Comparison of ENCODE assay signal across 15 cellular contexts in the genomic region with DNA sequence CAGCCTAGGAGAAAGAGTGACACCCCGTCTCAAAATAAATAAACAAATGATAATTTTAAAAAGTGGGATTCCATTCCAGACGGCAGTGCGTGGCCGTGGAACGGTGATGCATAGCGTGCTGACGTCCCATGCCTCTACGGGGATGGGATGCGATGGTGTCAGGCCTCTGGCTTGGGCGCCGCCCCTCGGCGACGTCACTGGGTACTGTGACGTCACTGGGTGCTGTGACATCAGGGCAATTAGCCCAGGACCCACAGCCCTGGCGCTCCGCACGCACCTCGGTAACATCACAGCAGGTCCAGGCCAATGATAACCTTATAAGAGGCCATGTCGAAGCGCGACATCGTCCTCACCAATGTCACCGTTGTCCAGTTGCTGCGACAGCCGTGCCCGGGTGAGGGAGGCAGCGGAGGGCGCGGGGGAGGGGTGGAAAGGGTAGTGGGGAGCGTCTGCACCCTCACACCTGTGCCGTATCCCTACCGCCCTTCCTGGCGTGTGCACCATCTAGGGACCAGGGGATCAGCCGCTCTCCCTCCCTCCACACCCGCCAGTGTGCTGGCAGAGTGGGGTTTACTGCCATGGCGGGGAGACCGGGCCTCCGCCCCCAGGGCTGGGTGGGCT. TPM values are rescaled to one million over a fixed set of nuclear protein-coding genes. Genes with fewer than 3 reads are reported as not detected.
DNase-seq lines count a peak whose midpoint lies in the region; ATAC-seq, FAIRE-seq and TF ChIP-seq lines count a peak whose summit lies in the region.
"Had no signal": no experiment of that assay in that cellular context is flagged by ENCODE, and none has a peak within 500 bp of the region (broad histone marks: within the 10 kb centered on the region; RNA-seq: fewer than 3 reads in every experiment).

TSS of gene GAPDHS (plus strand) at position 256 of the 621 bp plus-strand sequence. CDS start at position 328, 72 bp downstream.

- H3K36me3 Mint-ChIP-seq in CD4-positive, CD25-positive, alpha-beta regulatory T cell, result no peaks in the 10 kb centered on the region
- no peaks in the 10 kb centered on the region; a peak in 1 of 7 replicates for H3K36me3 Mint-ChIP-seq in H9 (ENCODE audit: insufficient read depth in 1 of 3, low read depth in 3 of 3)
- H3K36me3 Mint-ChIP-seq in naive thymus-derived CD4-positive, alpha-beta T cell, result peaks cover 0 to 4% (median 0%) of the 10 kb centered on the region in 5 donors
- H3K36me3 Mint-ChIP-seq: type B pancreatic cell had no signal

- no CpG with 5 or more reads among the region's 39 CpGs for WGBS in H9 (ENCODE audit: extremely low coverage, insufficient read length, low lambda C conversion rate)
- 78% methylated on average over 36 of the region's 39 CpGs for WGBS in GM12878 (ENCODE audit: insufficient coverage, insufficient replicate concordance, low lambda C conversion rate, missing lambda C conversion rate)

- no peak for TF ChIP-seq EP300 in GM12878 (IDR thresholded peaks at IDR 0.05; ENCODE audit: borderline replicate concordance in 1 of 2, control insufficient read depth in 1 of 2, low read depth in 2 of 2, low read length in 2 of 2)

- DNase-seq in CD4-positive, CD25-positive, alpha-beta regulatory T cell, result no peak
- DNase-seq in H9, result no peak
- DNase-seq in GM12878 (ENCODE audit: low read depth, low spot score), result no peak
- DNase-seq in naive thymus-derived CD4-positive, alpha-beta T cell, result no peak
- DNase-seq in NCI-H128 (lab: John Stamatoyannopoulos, UW; ENCODE audit: unreplicated experiment), result no peak
- no peak for DNase-seq in COR-L47 (lab: John Stamatoyannopoulos, UW)
- DNase-seq in sciatic nerve (ENCODE audit: low spot score), result no peak
- DNase-seq in medulla oblongata (ENCODE audit: extremely low spot score), result no peak
- DNase-seq: DMS 273 treated with DMSO at 0.1 percent for 48 hours, foreskin melanocyte, OCI-M1 had no signal

- no peak within 1 kb of the TSS for H3K9ac ChIP-seq in H9 (ENCODE audit: extremely low read depth, insufficient read length, low read length)
- no peak within 1 kb of the TSS for H3K9ac ChIP-seq in GM12878 (ENCODE audit: control insufficient read depth, insufficient read depth, low read length)

- SMC1A ChIA-PET in GM12878 (lab: Charles Lee; ENCODE audit: uncharacterized antibody, unreplicated experiment), result interaction anchor here (1.0 kb wide), 1 partner anchor 10 kb away, joined by 3 read pairs; no protein-coding TSS in a partner anchor

- no peak within 1 kb of the TSS for H4K91ac ChIP-seq in H9 (ENCODE audit: insufficient read length, low read depth, low read length)

- no peak within 1 kb of the TSS for H2BK20ac ChIP-seq in H9 (ENCODE audit: low read depth, low read length, poor library complexity, severe bottlenecking)

- in situ Hi-C loops in GM12878 (cut with MboI), result no loop called here

- H3K56ac ChIP-seq in H9 (ENCODE audit: insufficient read length, low read depth, low read length), result no peak within 1 kb of the TSS

- peaks cover 46% of the 10 kb centered on the region for H3K27me3 Mint-ChIP-seq in CD4-positive, CD25-positive, alpha-beta regulatory T cell
- peaks cover 50% of the 10 kb centered on the region for H3K27me3 Mint-ChIP-seq in H9 (ENCODE audit: low read depth)
- H3K27me3 Mint-ChIP-seq in naive thymus-derived CD4-positive, alpha-beta T cell, result peaks cover 11 to 40% (median 15%) of the 10 kb centered on the region in 5 donors

- H3T11ph ChIP-seq in H9 (ENCODE audit: low read length), result no peak within 1 kb of the TSS

- no peak within 1 kb of the TSS for H3K23ac ChIP-seq in H9 (ENCODE audit: insufficient read length, low read depth, low read length)

- H3K36me3 ChIP-seq in CD4-positive, CD25-positive, alpha-beta regulatory T cell (ENCODE audit: control insufficient read depth, insufficient read depth, low read length), result no peaks in the 10 kb centered on the region
- H3K36me3 ChIP-seq in GM12878 (ENCODE audit: control insufficient read depth in 2 of 2, insufficient read depth in 2 of 2, low read length in 1 of 2), result no peaks in the 10 kb centered on the region
- no peaks in the 10 kb centered on the region for H3K36me3 ChIP-seq in naive thymus-derived CD4-positive, alpha-beta T cell (ENCODE audit: control insufficient read depth in 2 of 3, insufficient read depth in 3 of 3, low read length in 3 of 3)
- H3K36me3 ChIP-seq: ascending aorta had no signal

- H2AFZ ChIP-seq in H9 (ENCODE audit: low read length) (no peak within 1 kb of the TSS), GM12878 (ENCODE audit: control insufficient read depth, low read depth, low read length) (peak within 1 kb of the TSS; percentile 4; the same call in 1 of the 2 replicates)

- BruUV-seq in GM12878 (replicated peaks; lab: Mats Ljungman, UMichigan), result no TSS peak

- POLR2A ChIA-PET in GM12878 (lab: Charles Lee), result no interaction called here
- POLR2A ChIA-PET in naive thymus-derived CD4-positive, alpha-beta T cell (lab: Charles Lee), result no interaction called here

- H3K4me3 ChIP-seq in CD4-positive, CD25-positive, alpha-beta regulatory T cell (ENCODE audit: low read depth, low read length), result peak within 1 kb of the TSS; percentile 19
- H3K4me3 ChIP-seq in GM12878, result no peak within 1 kb of the TSS
- H3K4me3 ChIP-seq in naive thymus-derived CD4-positive, alpha-beta T cell (ENCODE audit: low read length), result peak within 1 kb of the TSS; percentile 45
- H3K4me3 ChIP-seq: ascending aorta had no signal

- no peak for TF ChIP-seq RAD21 in GM12878 (IDR thresholded peaks at IDR 0.05; ENCODE audit: insufficient read depth, low read depth, low read length)

- RAD21 ChIA-PET in GM12878 (lab: Charles Lee; ENCODE audit: unreplicated experiment), result no interaction called here

- TF ChIP-seq POLR2A in GM12878 (IDR thresholded peaks at IDR 0.05; ENCODE audit: low read depth, low read length), result no peak

- no peaks in the 10 kb centered on the region for H4K20me1 ChIP-seq in H9 (ENCODE audit: control insufficient read depth, insufficient read depth, insufficient read length)
- no peaks in the 10 kb centered on the region for H4K20me1 ChIP-seq in GM12878 (ENCODE audit: control insufficient read depth, insufficient read depth)

- CTCF ChIA-PET in GM12878 (lab: Yijun Ruan, JAX), result no interaction called here
- CTCF ChIA-PET in naive thymus-derived CD4-positive, alpha-beta T cell (lab: Charles Lee), result no interaction called here

- H3K4me1 ChIP-seq in CD4-positive, CD25-positive, alpha-beta regulatory T cell (ENCODE audit: control insufficient read depth, insufficient read depth, low read length, poor library complexity, severe bottlenecking), result peaks cover 11% of the 10 kb centered on the region
- H3K4me1 ChIP-seq in H9 (ENCODE audit: insufficient read depth, low read length) (no peaks in the 10 kb centered on the region), GM12878 (ENCODE audit: control insufficient read depth, insufficient read depth, low read length) (peaks cover 7% of the 10 kb centered on the region)
- H3K4me1 ChIP-seq in naive thymus-derived CD4-positive, alpha-beta T cell (ENCODE audit: control insufficient read depth in 2 of 2, insufficient read depth in 2 of 2, low read length in 2 of 2), result peaks cover 0 to 3% of the 10 kb centered on the region in 2 donors
- H3K4me1 ChIP-seq: ascending aorta had no signal

- H2BK120ac ChIP-seq in H9 (ENCODE audit: low read depth, low read length, poor library complexity, severe bottlenecking), result no peak within 1 kb of the TSS

- H3K4me2 ChIP-seq in H9 (ENCODE audit: insufficient read depth, insufficient read length, low read length) (peak within 1 kb of the TSS; percentile 17), GM12878 (ENCODE audit: control insufficient read depth, insufficient read depth) (0 out of 2 replicates have a peak within 1 kb of the TSS, but pooled peaks have one; percentile 25)

- H3K27ac Mint-ChIP-seq in CD4-positive, CD25-positive, alpha-beta regulatory T cell, result peak within 1 kb of the TSS; percentile 29 to 78 (median 62)
- peak within 1 kb of the TSS in 2 of 3 experiments; percentile 36 to 64; a peak in 2 of 7 replicates for H3K27ac Mint-ChIP-seq in H9
- peak within 1 kb of the TSS in 8 of 9 donors; percentile 10 to 84 (median 56) for H3K27ac Mint-ChIP-seq in naive thymus-derived CD4-positive, alpha-beta T cell
- H3K27ac Mint-ChIP-seq: type B pancreatic cell had no signal

- no peak for FAIRE-seq in GM12878 (lab: Jason Lieb, UNC)

- no peak within 1 kb of the TSS for H4K5ac ChIP-seq in H9 (ENCODE audit: insufficient read length, low read depth, low read length)

- no peaks in the 10 kb centered on the region for H3K79me2 ChIP-seq in H9 (ENCODE audit: insufficient read depth, low read length)
- no peaks in the 10 kb centered on the region for H3K79me2 ChIP-seq in GM12878 (ENCODE audit: control insufficient read depth, insufficient read depth, low read length)

- H2BK12ac ChIP-seq in H9 (ENCODE audit: insufficient read length, low read depth, low read length), result no peak within 1 kb of the TSS

- peaks cover 2% of the 10 kb centered on the region for H3K27me3 ChIP-seq in CD4-positive, CD25-positive, alpha-beta regulatory T cell (ENCODE audit: control insufficient read depth, insufficient read depth, low read length)
- H3K27me3 ChIP-seq in H9 (ENCODE audit: insufficient read depth, low read length) (no peaks in the 10 kb centered on the region), GM12878 (replicated peaks in 1 of 2; ENCODE audit: control insufficient read depth in 2 of 2, insufficient read depth in 2 of 2, low read length in 1 of 2) (peaks cover 0 to 11% of the 10 kb centered on the region in 2 experiments; a peak in 3 of 4 replicates)
- H3K27me3 ChIP-seq in naive thymus-derived CD4-positive, alpha-beta T cell (ENCODE audit: control insufficient read depth in 2 of 2, insufficient read depth in 2 of 2, low read length in 2 of 2), result no peaks in the 10 kb centered on the region
- H3K27me3 ChIP-seq: ascending aorta had no signal

- H2BK15ac ChIP-seq in H9 (ENCODE audit: low read depth, low read length), result no peak within 1 kb of the TSS

- H4K8ac ChIP-seq in H9 (replicated peaks; ENCODE audit: insufficient read length, low read depth, low read length), result no peak within 1 kb of the TSS

- peak within 1 kb of the TSS; percentile 7 to 86 (median 54) for H3K4me3 Mint-ChIP-seq in CD4-positive, CD25-positive, alpha-beta regulatory T cell
- H3K4me3 Mint-ChIP-seq in H9, result peak within 1 kb of the TSS in 1 of 2 experiments; percentile 43; a peak in 1 of 5 replicates
- peak within 1 kb of the TSS; percentile 65 to 90 (median 80) for H3K4me3 Mint-ChIP-seq in naive thymus-derived CD4-positive, alpha-beta T cell
- H3K4me3 Mint-ChIP-seq: type B pancreatic cell had no signal

- H3K9me3 Mint-ChIP-seq in CD4-positive, CD25-positive, alpha-beta regulatory T cell, result peaks cover 0 to 1% (median 0%) of the 10 kb centered on the region in 7 donors
- no peaks in the 10 kb centered on the region for H3K9me3 Mint-ChIP-seq in H9
- H3K9me3 Mint-ChIP-seq in naive thymus-derived CD4-positive, alpha-beta T cell, result no peaks in the 10 kb centered on the region
- H3K9me3 Mint-ChIP-seq: type B pancreatic cell had no signal

- TF ChIP-seq CTCF in H9 (conservative IDR thresholded peaks at IDR 0.05) (no peak), GM12878 (IDR thresholded peaks at IDR 0.05 in 2 of 3, conservative IDR thresholded peaks at IDR 0.05 in 1 of 3; ENCODE audit: control insufficient read depth in 2 of 3, extremely low read depth in 1 of 3, insufficient read depth in 1 of 3, low read depth in 3 of 3, low read length in 3 of 3) (no peak)

- H3K4me1 Mint-ChIP-seq in CD4-positive, CD25-positive, alpha-beta regulatory T cell, result peaks cover 0 to 14% (median 8%) of the 10 kb centered on the region in 4 donors
- H3K4me1 Mint-ChIP-seq in H9, result peaks cover 28 to 34% of the 10 kb centered on the region in 2 experiments
- peaks cover 5 to 17% (median 14%) of the 10 kb centered on the region in 7 donors for H3K4me1 Mint-ChIP-seq in naive thymus-derived CD4-positive, alpha-beta T cell

- H3K9me3 ChIP-seq in CD4-positive, CD25-positive, alpha-beta regulatory T cell (ENCODE audit: control insufficient read depth in 2 of 2, low read length in 2 of 2), result no peaks in the 10 kb centered on the region
- H3K9me3 ChIP-seq in H9 (ENCODE audit: control insufficient read depth, low read depth, low read length) (no peaks in the 10 kb centered on the region), GM12878 (replicated peaks; ENCODE audit: control insufficient read depth, insufficient read depth, low read length) (no peaks in the 10 kb centered on the region)
- H3K9me3 ChIP-seq in naive thymus-derived CD4-positive, alpha-beta T cell (ENCODE audit: control insufficient read depth in 2 of 3, low read length in 3 of 3), result no peaks in the 10 kb centered on the region
- H3K9me3 ChIP-seq: ascending aorta had no signal

- no peak within 1 kb of the TSS for H2BK5ac ChIP-seq in H9 (ENCODE audit: insufficient read length, low read length)

- intact Hi-C loops in GM12878 (cut with micrococcal nuclease; ENCODE audit: unreplicated experiment) (no loop called here), sciatic nerve (cut with DNase I) (no loop called here)
- intact Hi-C loops in naive thymus-derived CD4-positive, alpha-beta T cell (cut with micrococcal nuclease), result no loop called here

- ATAC-seq in CD4-positive, CD25-positive, alpha-beta regulatory T cell (ENCODE audit: low read depth in 2 of 2), result no peak
- no peak for ATAC-seq in GM12878
- ATAC-seq in naive thymus-derived CD4-positive, alpha-beta T cell, result peak; percentile 12
- ATAC-seq in sciatic nerve, result no peak

- H3K14ac ChIP-seq in H9 (ENCODE audit: insufficient read depth, low read length), result no peak within 1 kb of the TSS

- no peak within 1 kb of the TSS for H3K4ac ChIP-seq in H9 (ENCODE audit: low read depth, low read length)

- no peak within 1 kb of the TSS for H3K27ac ChIP-seq in CD4-positive, CD25-positive, alpha-beta regulatory T cell (ENCODE audit: insufficient read depth, low read length, poor library complexity, severe bottlenecking)
- H3K27ac ChIP-seq in H9 (ENCODE audit: insufficient read length, low read depth, low read length) (no peak within 1 kb of the TSS), GM12878 (ENCODE audit: control insufficient read depth, insufficient read depth) (no peak within 1 kb of the TSS)
- H3K27ac ChIP-seq in naive thymus-derived CD4-positive, alpha-beta T cell (ENCODE audit: low read depth, low read length), result no peak within 1 kb of the TSS
- H3K27ac ChIP-seq: ascending aorta had no signal

- no peak within 1 kb of the TSS for H2AK5ac ChIP-seq in H9 (ENCODE audit: insufficient read length, low read length)

- no peaks in the 10 kb centered on the region for H3K23me2 ChIP-seq in H9 (ENCODE audit: insufficient read length, low read depth, low read length, poor library complexity, severe bottlenecking)

- H3K79me1 ChIP-seq in H9 (ENCODE audit: insufficient read depth, low read depth, low read length, poor library complexity, severe bottlenecking), result no peaks in the 10 kb centered on the region

- no peak within 1 kb of the TSS for H3K18ac ChIP-seq in H9 (ENCODE audit: insufficient read length, low read depth, low read length)

RNA-seq across cellular contexts. Expression of gene GAPDHS, which starts in this region (rescaled TPM):
- not detected for total RNA-seq in CD4-positive, CD25-positive, alpha-beta regulatory T cell
- not detected for polyA plus RNA-seq in CD4-positive, CD25-positive, alpha-beta regulatory T cell
- total RNA-seq in H9 (2021), result not detected in 2 replicates
- not detected in 2 replicates for total RNA-seq in GM12878 (2013; cell fraction: nucleolus; rRNA removed)
- not detected in 2 replicates for total RNA-seq in GM12878 (2014; rRNA removed)
- total RNA-seq in GM12878 (2014; rRNA removed; fragmentation: Illumina TruSeq; extraction: Trizol), result not detected in 2 replicates
- not detected in 2 replicates for total RNA-seq in GM12878 (2021)
- polyA plus RNA-seq in GM12878 (2011; ENCODE audit: low read depth), result not detected
- 0.08 TPM in 1 of 2 replicates, not detected in the other for polyA plus RNA-seq in GM12878 (2011; rRNA removed)
- polyA plus RNA-seq in GM12878 (2011; cell fraction: cytosol; rRNA removed), result 0.06 and 0.07 TPM in 2 replicates
- polyA plus RNA-seq in GM12878 (2011; cell fraction: nucleus; rRNA removed), result not detected in 2 replicates
- polyA plus RNA-seq in GM12878 (2012), result not detected in 2 replicates
- not detected in 2 replicates for polyA plus RNA-seq in GM12878 (2014; fragmentation: Illumina TruSeq; extraction: Trizol)
- not detected for polyA plus RNA-seq in GM12878 (2014; fragmentation: Nextera tagmentation; extraction: Ambion mirVana)
- not detected in 2 replicates for polyA plus RNA-seq in GM12878 (2014; rRNA removed)
- polyA plus RNA-seq in GM12878 (2016; fragmentation: Nextera tagmentation; extraction: Ambion mirVana), result not detected
- not detected in 2 replicates for polyA minus RNA-seq in GM12878 (2011; rRNA and poly(A)+ RNA removed)
- polyA minus RNA-seq in GM12878 (2011; cell fraction: cytosol; rRNA and poly(A)+ RNA removed), result not detected in 2 replicates
- polyA minus RNA-seq in GM12878 (2011; cell fraction: nucleus; rRNA and poly(A)+ RNA removed), result not detected in 2 replicates
- not detected for total RNA-seq in naive thymus-derived CD4-positive, alpha-beta T cell
- not detected for polyA plus RNA-seq in naive thymus-derived CD4-positive, alpha-beta T cell
- not detected for total RNA-seq in sciatic nerve
- total RNA-seq: ascending aorta, kidney epithelial cell, skeletal muscle tissue had no signal

Comparison
In these comparisons a context has a peak if more than half of its experiments do, and no peak if none do; other contexts are left out.
1. Peak in ATAC-seq and H3K4me3 ChIP-seq in naive thymus-derived CD4-positive, alpha-beta T cell; RNA of the gene not detected or under 1 TPM.